ENCODE assay signal across 1 cellular context in the genomic region with DNA sequence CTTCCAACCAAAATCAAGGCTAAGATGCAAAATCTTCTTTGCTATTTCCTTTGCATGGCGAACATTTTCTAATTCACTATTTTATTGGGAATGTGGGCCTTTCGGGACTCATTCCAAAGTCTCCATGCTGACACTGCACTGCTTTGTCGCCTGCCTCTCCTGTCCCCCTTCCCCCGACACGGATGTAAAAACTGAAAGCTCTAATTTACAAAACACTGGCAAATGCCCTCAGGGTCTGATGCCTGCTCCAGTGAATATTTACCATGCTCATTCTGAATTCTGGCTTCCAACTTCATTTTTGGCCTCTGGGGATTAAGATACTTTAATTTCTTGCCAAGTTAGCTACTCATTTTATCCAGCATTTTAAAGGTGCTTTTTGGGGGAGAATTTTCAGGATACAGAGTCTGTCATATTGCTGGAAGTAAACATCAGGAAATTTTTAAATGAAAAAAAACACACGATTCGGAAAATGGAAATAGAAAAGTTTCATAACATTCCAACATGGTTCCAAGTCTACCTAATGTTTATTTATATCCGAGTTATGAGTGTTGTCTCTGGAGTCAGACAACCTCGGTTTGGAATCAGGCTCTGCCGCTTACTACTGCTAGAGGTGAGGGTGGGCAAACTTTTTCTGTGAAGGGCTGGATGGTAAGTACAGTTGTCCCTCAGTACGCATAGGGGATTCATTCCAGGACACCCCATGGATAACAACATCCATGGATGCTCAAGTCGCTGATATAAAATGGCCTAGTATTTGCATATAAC.
TF ChIP-seq lines count a peak whose summit lies in the region.

No MANE protein-coding gene starts in this region.

TF ChIP-seq in K562, 482 proteins besides CTCF, POLR2A, EP300 and RAD21:
- TF ChIP-seq ZNF644 (tag; IDR thresholded peaks at IDR 0.05; ENCODE audit: low read depth): no peak
- TF ChIP-seq TAL1 (IDR thresholded peaks at IDR 0.05): no peak
- TF ChIP-seq RBM17 (IDR thresholded peaks at IDR 0.05; ENCODE audit: borderline replicate concordance, low read depth, low read length): no peak
- TF ChIP-seq CHD4 (IDR thresholded peaks at IDR 0.05; ENCODE audit: insufficient read depth, insufficient replicate concordance, low read depth, low read length, poor library complexity, severe bottlenecking): no peak
- no peak for TF ChIP-seq SAP30 (IDR thresholded peaks at IDR 0.05; ENCODE audit: borderline replicate concordance, insufficient read depth, low read depth, low read length, poor library complexity, severe bottlenecking)
- no peak for TF ChIP-seq MTA1 (IDR thresholded peaks at IDR 0.05; ENCODE audit: borderline replicate concordance)
- TF ChIP-seq ZNF263 (CRISPR knock-in tag; IDR thresholded peaks at IDR 0.05; ENCODE audit: borderline replicate concordance): no peak
- no peak for TF ChIP-seq BCOR (IDR thresholded peaks at IDR 0.05)
- no peak for TF ChIP-seq KLF10 (CRISPR knock-in tag; IDR thresholded peaks at IDR 0.05)
- TF ChIP-seq, protein P1, sequence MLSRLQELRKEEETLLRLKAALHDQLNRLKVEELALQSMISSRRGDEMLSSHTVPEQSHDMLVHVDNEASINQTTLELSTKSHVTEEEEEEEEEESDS (CRISPR knock-in tag; IDR thresholded peaks at IDR 0.05): no peak
